ENCODE assay signal across 14 cellular contexts in genomic region chr10:88949912-88950664, GRCh38. TPM values are rescaled to one million over a fixed set of nuclear protein-coding genes. Genes with fewer than 3 reads are reported as not detected.
A peak's percentile ranks its signal among the peaks of the same experiment; 100 is the strongest.
DNase-seq lines count a peak whose midpoint lies in the region; ATAC-seq, FAIRE-seq and TF ChIP-seq lines count a peak whose summit lies in the region.
"Had no signal": no experiment of that assay in that cellular context is flagged by ENCODE, and none has a peak within 500 bp of the region (broad histone marks: within the 10 kb centered on the region; RNA-seq: fewer than 3 reads in every experiment).

No MANE protein-coding gene starts in this region.

- H3K9me3 Mint-ChIP-seq in HFFc6: no peaks in the 10 kb centered on the region
- no peaks in the 10 kb centered on the region for H3K9me3 Mint-ChIP-seq in natural killer cell
- H3K9me3 Mint-ChIP-seq in activated CD8-positive, alpha-beta T cell treated with anti-CD3 and anti-CD28 coated beads, Interleukin-2, amount 10 ng/mL, durations not matched to agents 7 days and 5 days (ENCODE audit: insufficient read depth): peaks cover 3% of the 10 kb centered on the region
- H3K9me3 Mint-ChIP-seq: activated T-cell treated with anti-CD3 and anti-CD28 coated beads, Interleukin-2, amount 50 U/mL, for 4 hours had no signal

- TF ChIP-seq CTCF in HFFc6 (IDR thresholded peaks at IDR 0.05): no peak
- no peak for TF ChIP-seq CTCF in WI38 (IDR thresholded peaks at IDR 0.05; ENCODE audit: low read depth, low read length)
- TF ChIP-seq CTCF in keratinocyte (optimal IDR thresholded peaks at IDR 0.05 in 1 of 3, IDR thresholded peaks at IDR 0.05 in 1 of 3, conservative IDR thresholded peaks at IDR 0.05 in 1 of 3; ENCODE audit: extremely low read depth in 1 of 3, insufficient read depth in 2 of 3, low read length in 3 of 3): no peak
- TF ChIP-seq CTCF in stomach (IDR thresholded peaks at IDR 0.05): no peak
- TF ChIP-seq CTCF in natural killer cell (IDR thresholded peaks at IDR 0.05): no peak

- dilution Hi-C loops in keratinocyte (cut with MboI; ENCODE audit: extremely low pct_ligation_motif_present, low sequenced_read_pairs): no loop called here

- H3K4me3 ChIP-seq in WI38 (ENCODE audit: low read depth, low read length) (peak overlapping the region; percentile 60), keratinocyte (ENCODE audit: control insufficient read depth in 2 of 3, extremely low read depth in 1 of 3, insufficient read depth in 2 of 3, low read depth in 1 of 3, low read length in 3 of 3) (no peak overlapping the region), stomach (peak overlapping the region; percentile 28 to 48 (median 44))

- H3K36me3 ChIP-seq in keratinocyte (ENCODE audit: control insufficient read depth in 2 of 2, extremely low read depth in 1 of 2, insufficient read depth in 2 of 2, low read length in 2 of 2): no peaks in the 10 kb centered on the region
- H3K36me3 ChIP-seq in stomach: peaks cover 0 to 34% (median 4%) of the 10 kb centered on the region in 4 donors

- peaks cover 14% of the 10 kb centered on the region for H3K4me1 ChIP-seq in keratinocyte (ENCODE audit: control insufficient read depth, extremely low read depth, insufficient read depth, low read length)
- peaks cover 0 to 19% (median 7%) of the 10 kb centered on the region in 4 donors for H3K4me1 ChIP-seq in stomach

- H3K9me3 ChIP-seq in keratinocyte (ENCODE audit: control insufficient read depth, low read depth, low read length) (no peaks in the 10 kb centered on the region), stomach (no peaks in the 10 kb centered on the region)

- H3K4me2 ChIP-seq in keratinocyte (ENCODE audit: control insufficient read depth, extremely low read depth, insufficient read depth, low read depth, low read length): no peak overlapping the region

- H3K36me3 Mint-ChIP-seq in HFFc6 (ENCODE audit: low read depth) (peaks cover 5% of the 10 kb centered on the region; the same call in 1 of the 2 replicates), natural killer cell (peaks cover 5% of the 10 kb centered on the region)
- H3K36me3 Mint-ChIP-seq in activated CD8-positive, alpha-beta T cell treated with anti-CD3 and anti-CD28 coated beads, Interleukin-2, amount 10 ng/mL, durations not matched to agents 7 days and 5 days (ENCODE audit: low read depth): peaks cover 20% of the 10 kb centered on the region

- H3K9me1 ChIP-seq in keratinocyte (ENCODE audit: control insufficient read depth, extremely low read depth, insufficient read depth, low read length): no peaks in the 10 kb centered on the region

- peak overlapping the region; percentile 84 for H3K4me3 Mint-ChIP-seq in HFFc6
- H3K4me3 Mint-ChIP-seq in natural killer cell: no peak overlapping the region
- H3K4me3 Mint-ChIP-seq in activated CD8-positive, alpha-beta T cell treated with anti-CD3 and anti-CD28 coated beads, Interleukin-2, amount 10 ng/mL, durations not matched to agents 7 days and 5 days: no peak overlapping the region
- H3K4me3 Mint-ChIP-seq: activated B cell treated with CpG ODN at 0.5 μM for 24 hours; activated T-cell treated with anti-CD3 and anti-CD28 coated beads, Interleukin-2, amount 50 U/mL, for 4 hours had no signal

- no peaks in the 10 kb centered on the region for H4K20me1 ChIP-seq in keratinocyte (ENCODE audit: control insufficient read depth, extremely low read depth, insufficient read depth, low read length)

- intact Hi-C loops in stomach (cut with DNase I; ENCODE audit: low total_unique reads): no loop called here
- intact Hi-C loops in natural killer cell (cut with micrococcal nuclease): no loop called here

- H3K27me3 Mint-ChIP-seq in HFFc6 (ENCODE audit: insufficient read depth) (no peaks in the 10 kb centered on the region), natural killer cell (ENCODE audit: low read depth in 2 of 2) (no peaks in the 10 kb centered on the region)
- no peaks in the 10 kb centered on the region for H3K27me3 Mint-ChIP-seq in activated CD8-positive, alpha-beta T cell treated with anti-CD3 and anti-CD28 coated beads, Interleukin-2, amount 10 ng/mL, durations not matched to agents 7 days and 5 days (ENCODE audit: low read depth)
- H3K27me3 Mint-ChIP-seq: activated B cell treated with CpG ODN at 0.5 μM for 24 hours had no signal

- no peaks in the 10 kb centered on the region for H3K79me2 ChIP-seq in keratinocyte (ENCODE audit: control insufficient read depth, insufficient read depth, low read length)

- DNase-seq in HFFc6: no peak
- no peak for DNase-seq in keratinocyte (ENCODE audit: low read depth, low spot score)
- no peak for DNase-seq in stomach
- DNase-seq in HTR-8/SVneo (ENCODE audit: insufficient read length, low spot score): no peak
- DNase-seq in natural killer cell: no peak
- no peak for DNase-seq in activated CD8-positive, alpha-beta T cell treated with anti-CD3 and anti-CD28 coated beads, Interleukin-2, amount 10 ng/mL, durations not matched to agents 7 days and 5 days
- DNase-seq: activated B cell treated with CpG ODN at 0.5 μM for 24 hours; activated T-cell treated with anti-CD3 and anti-CD28 coated beads, Interleukin-2, amount 50 U/mL, for 4 hours; COR-L47; left colon; NCI-H345; SHP77 had no signal

- no peak for TF ChIP-seq POLR2A in stomach (IDR thresholded peaks at IDR 0.05)

- CTCF ChIA-PET in activated CD8-positive, alpha-beta T cell treated with anti-CD3 and anti-CD28 coated beads, Interleukin-2, amount 10 ng/mL, durations not matched to agents 7 days and 5 days (lab: Charles Lee): interaction anchor here (1.0 to 1.2 kb wide), 3 partner anchors 25 to 80 kb away, joined by 3 to 6 read pairs (median 3); no protein-coding TSS in a partner anchor

- no peak overlapping the region for H2AFZ ChIP-seq in keratinocyte (ENCODE audit: control insufficient read depth, low read length)

- POLR2A ChIA-PET in activated CD8-positive, alpha-beta T cell treated with anti-CD3 and anti-CD28 coated beads, Interleukin-2, amount 10 ng/mL, durations not matched to agents 7 days and 5 days (lab: Charles Lee): no interaction called here

- FAIRE-seq in keratinocyte (lab: Jason Lieb, UNC) (peak; percentile 9), HTR-8/SVneo (lab: Jason Lieb, UNC) (no peak)

- H3K27ac Mint-ChIP-seq in HFFc6 (peak overlapping the region; percentile 92), natural killer cell (no peak overlapping the region)
- no peak overlapping the region for H3K27ac Mint-ChIP-seq in activated CD8-positive, alpha-beta T cell treated with anti-CD3 and anti-CD28 coated beads, Interleukin-2, amount 10 ng/mL, durations not matched to agents 7 days and 5 days
- H3K27ac Mint-ChIP-seq: activated B cell treated with CpG ODN at 0.5 μM for 24 hours had no signal

- no peak for TF ChIP-seq EP300 in stomach (IDR thresholded peaks at IDR 0.05)

- H3K4me1 Mint-ChIP-seq in HFFc6 (ENCODE audit: low read depth): peaks cover 62% of the 10 kb centered on the region
- H3K4me1 Mint-ChIP-seq in natural killer cell: peaks cover 0 to 6% of the 10 kb centered on the region in 2 donors
- peaks cover 6% of the 10 kb centered on the region for H3K4me1 Mint-ChIP-seq in activated CD8-positive, alpha-beta T cell treated with anti-CD3 and anti-CD28 coated beads, Interleukin-2, amount 10 ng/mL, durations not matched to agents 7 days and 5 days (ENCODE audit: low read depth)

- 48 to 78% (median 62%) methylated on average over 3 of the region's 3 CpGs for WGBS in stomach, 5 donors

- H3K27ac ChIP-seq in keratinocyte (ENCODE audit: control insufficient read depth, insufficient read depth, low read length) (no peak overlapping the region), stomach (peak overlapping the region in 4 of 5 donors; percentile 77 to 91 (median 86))

- ATAC-seq in natural killer cell: no peak
- ATAC-seq in activated CD8-positive, alpha-beta T cell treated with anti-CD3 and anti-CD28 coated beads, Interleukin-2, amount 10 ng/mL, durations not matched to agents 7 days and 5 days: no peak
- ATAC-seq in HG03175 (IDR thresholded peaks at IDR 0.05; ENCODE audit: unreplicated experiment): no peak
- ATAC-seq: activated T-cell treated with anti-CD3 and anti-CD28 coated beads, Interleukin-2, amount 50 U/mL, for 4 hours; left colon had no signal

- no peak overlapping the region for H3K9ac ChIP-seq in keratinocyte (ENCODE audit: control insufficient read depth, extremely low read depth, insufficient read depth, low read length)

- H3K27me3 ChIP-seq in keratinocyte (ENCODE audit: control insufficient read depth, extremely low read depth, insufficient read depth, low read length): no peaks in the 10 kb centered on the region
- H3K27me3 ChIP-seq in stomach: no peaks in the 10 kb centered on the region

RNA-seq across cellular contexts. Expression of gene ACTA2, which starts 2.5 kb away (rescaled TPM):
- 100 to 1,000 TPM; 112 to 178 (median 164) TPM for total RNA-seq in HFFc6 (2021; fragmentation: NEBNext Ultra II Directional; extraction: Animal tissue kit (Norgen Biotek cat#: 25700))
- polyA plus RNA-seq in keratinocyte (3.0 to 9.3 TPM (median 3.7 TPM) in 3 replicates), stomach (1,000 to 10,000 TPM in 1 of 3 donors, 100 to 1,000 TPM in 2; 233 to 1,186 (median 339) TPM)
- polyA plus RNA-seq in keratinocyte (2011; ENCODE audit: low read depth): 4.7 TPM
- 12.4 and 13.2 TPM in 2 replicates for polyA plus RNA-seq in keratinocyte (2011; cell fraction: cytosol; rRNA removed)
- 8.5 and 11.8 TPM in 2 replicates for polyA plus RNA-seq in keratinocyte (2011; cell fraction: nucleus; rRNA removed)
- 10.9 and 14.3 TPM in 2 replicates for polyA plus RNA-seq in keratinocyte (2012; ENCODE audit: low replicate concordance)
- 6.2 to 12.6 TPM (median 8.3 TPM) in 3 replicates for polyA minus RNA-seq in keratinocyte
- 10.4 TPM for polyA minus RNA-seq in keratinocyte (2011; cell fraction: cytosol; rRNA and poly(A)+ RNA removed)
- polyA minus RNA-seq in keratinocyte (2011; cell fraction: nucleus; rRNA and poly(A)+ RNA removed): 4.1 and 6.2 TPM in 2 replicates
- total RNA-seq in stomach (1,000 to 10,000 TPM in 3 of 5 donors, 100 to 1,000 TPM in 2; 662 to 3,169 (median 1,551) TPM), natural killer cell (10 to 100 TPM in 1 of 3 donors, 1 to 10 TPM in 2; 5.0 to 13.1 (median 7.4) TPM)
- total RNA-seq in activated CD8-positive, alpha-beta T cell treated with anti-CD3 and anti-CD28 coated beads, Interleukin-2, amount 10 ng/mL, durations not matched to agents 7 days and 5 days: 10 to 100 TPM; 12.9 to 15.0 TPM

RNA-seq across cellular contexts. Expression of gene FAS, which starts 40.5 kb away (rescaled TPM):
- total RNA-seq in HFFc6 (2021; fragmentation: NEBNext Ultra II Directional; extraction: Animal tissue kit (Norgen Biotek cat#: 25700)): 10 to 100 TPM; 52.9 to 62.9 (median 57.5) TPM
- 31.4 to 44.8 TPM (median 32.5 TPM) in 3 replicates for polyA plus RNA-seq in keratinocyte
- 17.5 TPM for polyA plus RNA-seq in keratinocyte (2011; ENCODE audit: low read depth)
- 19.6 and 43.5 TPM in 2 replicates for polyA plus RNA-seq in keratinocyte (2011; cell fraction: cytosol; rRNA removed)
- 60.0 and 82.0 TPM in 2 replicates for polyA plus RNA-seq in keratinocyte (2011; cell fraction: nucleus; rRNA removed)
- polyA plus RNA-seq in keratinocyte (2012; ENCODE audit: low replicate concordance): 20.1 and 21.0 TPM in 2 replicates
- 3.7 to 38.8 TPM (median 26.8 TPM) in 3 replicates for polyA minus RNA-seq in keratinocyte
- polyA minus RNA-seq in keratinocyte (2011; cell fraction: cytosol; rRNA and poly(A)+ RNA removed): 30.3 TPM
- 28.5 and 58.2 TPM in 2 replicates for polyA minus RNA-seq in keratinocyte (2011; cell fraction: nucleus; rRNA and poly(A)+ RNA removed)
- 100 to 1,000 TPM in 1 of 5 donors, 10 to 100 TPM in 3, not detected in 1; 19.3 to 107 (median 46.2) TPM for total RNA-seq in stomach
- polyA plus RNA-seq in stomach: 1 to 10 TPM; 5.0 to 8.4 (median 5.6) TPM
- total RNA-seq in natural killer cell: 10 to 100 TPM; 17.3 to 29.9 (median 26.5) TPM
- 10 to 100 TPM; 58.5 to 62.6 TPM for total RNA-seq in activated CD8-positive, alpha-beta T cell treated with anti-CD3 and anti-CD28 coated beads, Interleukin-2, amount 10 ng/mL, durations not matched to agents 7 days and 5 days

Comparison
In these comparisons a context has a peak if more than half of its experiments do, and no peak if none do; other contexts are left out.
1. H3K4me3 ChIP-seq: peak in WI38 (single experiment) and stomach (4 of 4); none in keratinocyte (0 of 3).
2. RNA of gene ACTA2, which starts 2.5 kb away (total RNA-seq): 662 to 3,169 TPM in stomach and 112 to 178 TPM in HFFc6; 12.9 to 15.0 TPM in activated CD8-positive, alpha-beta T cell treated with anti-CD3 and anti-CD28 coated beads, Interleukin-2, amount 10 ng/mL, durations not matched to agents 7 days and 5 days and 5.0 to 13.1 TPM in natural killer cell; every median in the first group is over 4 times any median in the second.